17 cellular contexts compared by ENCODE assay signal in genomic region chr17:68993112-68993511, GRCh38. TPM values are rescaled to one million over a fixed set of nuclear protein-coding genes. Genes with fewer than 3 reads are reported as not detected.
A peak's percentile ranks its signal among the peaks of the same experiment; 100 is the strongest.
DNase-seq lines count a peak whose midpoint lies in the region; ATAC-seq and TF ChIP-seq lines count a peak whose summit lies in the region.
"Had no signal": no experiment of that assay in that cellular context is flagged by ENCODE, and none has a peak within 500 bp of the region (broad histone marks: within the 10 kb centered on the region; RNA-seq: fewer than 3 reads in every experiment).

No MANE protein-coding gene starts in this region.

- intact Hi-C loops in upper lobe of right lung (cut with DNase I) = no loop called here

- H3K27ac Mint-ChIP-seq in endothelial cell (ENCODE audit: unreplicated experiment) = no peak overlapping the region
- H3K27ac Mint-ChIP-seq: activated CD4-positive, alpha-beta T cell treated with anti-CD3 and anti-CD28 coated beads, Interleukin-2, amount 10 ng/mL, durations not matched to agents 7 days and 5 days; CD4-positive, alpha-beta T cell; H9; neural progenitor cell had no signal

- no peaks in the 10 kb centered on the region for H3K9me3 ChIP-seq in upper lobe of right lung
- H3K9me3 ChIP-seq: left ventricle myocardium inferior, uterus had no signal

- peaks cover 3% of the 10 kb centered on the region for H3K27me3 Mint-ChIP-seq in endothelial cell (ENCODE audit: unreplicated experiment)
- H3K27me3 Mint-ChIP-seq: activated CD4-positive, alpha-beta T cell treated with anti-CD3 and anti-CD28 coated beads, Interleukin-2, amount 10 ng/mL, durations not matched to agents 7 days and 5 days; CD4-positive, alpha-beta T cell had no signal

- POLR2A ChIA-PET in RWPE1 (lab: Yijun Ruan, JAX; ENCODE audit: low non-redundant PET) = no interaction called here

- H3K4me3 ChIP-seq in epithelial cell of esophagus (ENCODE audit: low read length) = no peak overlapping the region
- no peak overlapping the region for H3K4me3 ChIP-seq in upper lobe of right lung
- H3K4me3 ChIP-seq: left ventricle myocardium inferior, neural progenitor cell, uterus had no signal

- H3K9me3 Mint-ChIP-seq in endothelial cell (ENCODE audit: unreplicated experiment) = no peaks in the 10 kb centered on the region
- H3K9me3 Mint-ChIP-seq: activated CD4-positive, alpha-beta T cell treated with anti-CD3 and anti-CD28 coated beads, Interleukin-2, amount 10 ng/mL, durations not matched to agents 7 days and 5 days; CD4-positive, alpha-beta T cell; H9; neural progenitor cell had no signal

- no peak for ATAC-seq in upper lobe of right lung

- H3K4me1 Mint-ChIP-seq in endothelial cell (ENCODE audit: unreplicated experiment) = peaks cover 10% of the 10 kb centered on the region
- H3K4me1 Mint-ChIP-seq: activated CD4-positive, alpha-beta T cell treated with anti-CD3 and anti-CD28 coated beads, Interleukin-2, amount 10 ng/mL, durations not matched to agents 7 days and 5 days had no signal

- CTCF ChIA-PET in RWPE1 (lab: Yijun Ruan, JAX) = no interaction called here

- DNase-seq in EL (peak; percentile 9), RWPE1 (ENCODE audit: low spot score) (peak; percentile 38), epithelial cell of esophagus (ENCODE audit: low read depth) (peak; percentile 84), kidney glomerular epithelial cell (lab: John Stamatoyannopoulos, UW) (peak; percentile 1), upper lobe of right lung (no peak), endothelial cell (ENCODE audit: low spot score) (no peak), NCI-H1105 treated with DMSO at 0.1 percent for 48 hours (lab: John Stamatoyannopoulos, UW) (no peak)
- no peak for DNase-seq in stimulated activated CD4-positive, alpha-beta T cell treated with anti-CD3 and anti-CD28 coated beads, Interleukin-15, amount 100 ng/mL, for 24 hours
- DNase-seq: ACHN; activated CD4-positive, alpha-beta T cell treated with anti-CD3 and anti-CD28 coated beads, Interleukin-2, amount 10 ng/mL, durations not matched to agents 7 days and 5 days; aorta; CD4-positive, alpha-beta T cell; H9; left ventricle myocardium inferior; NCI-H1930; uterus had no signal

- no peaks in the 10 kb centered on the region for H3K4me1 ChIP-seq in upper lobe of right lung
- H3K4me1 ChIP-seq: left ventricle myocardium inferior, neural progenitor cell, uterus had no signal

- H3K4me3 Mint-ChIP-seq in endothelial cell (ENCODE audit: unreplicated experiment) = no peak overlapping the region
- H3K4me3 Mint-ChIP-seq: activated CD4-positive, alpha-beta T cell treated with anti-CD3 and anti-CD28 coated beads, Interleukin-2, amount 10 ng/mL, durations not matched to agents 7 days and 5 days; CD4-positive, alpha-beta T cell; H9; neural progenitor cell had no signal

- H3K36me3 Mint-ChIP-seq in endothelial cell (ENCODE audit: low read depth, unreplicated experiment) = peaks cover 6% of the 10 kb centered on the region
- H3K36me3 Mint-ChIP-seq: neural progenitor cell had no signal

- H3K36me3 ChIP-seq in upper lobe of right lung = no peaks in the 10 kb centered on the region
- H3K36me3 ChIP-seq: neural progenitor cell, uterus had no signal

- TF ChIP-seq CTCF in RWPE1 (conservative IDR thresholded peaks at IDR 0.05; ENCODE audit: low read depth) = no peak
- TF ChIP-seq CTCF in epithelial cell of esophagus (IDR thresholded peaks at IDR 0.05; ENCODE audit: insufficient read depth, low read depth, low read length, missing control alignments) = no peak
- TF ChIP-seq CTCF in upper lobe of right lung (IDR thresholded peaks at IDR 0.05) = no peak
- no peak for TF ChIP-seq CTCF in endothelial cell (IDR thresholded peaks at IDR 0.05; ENCODE audit: unreplicated experiment)

- H3K27ac ChIP-seq in RWPE1 (no peak overlapping the region), upper lobe of right lung (no peak overlapping the region)
- H3K27ac ChIP-seq: left ventricle myocardium inferior, neural progenitor cell, uterus had no signal

- no peaks in the 10 kb centered on the region for H3K27me3 ChIP-seq in upper lobe of right lung
- H3K27me3 ChIP-seq: neural progenitor cell, uterus had no signal

RNA-seq across cellular contexts. Expression of gene ABCA8, which starts 37.9 kb away (rescaled TPM):
- total RNA-seq in upper lobe of right lung (34.0 TPM), endothelial cell (ENCODE audit: unreplicated experiment) (0.31 TPM)
- total RNA-seq: activated CD4-positive, alpha-beta T cell treated with anti-CD3 and anti-CD28 coated beads, Interleukin-2, amount 10 ng/mL, durations not matched to agents 7 days and 5 days; CD4-positive, alpha-beta T cell; H9 had no signal

Comparison
In these comparisons a context has a peak if more than half of its experiments do, and no peak if none do; other contexts are left out.
1. DNase-seq: peak in EL (single experiment), RWPE1 (single experiment), epithelial cell of esophagus (single experiment) and kidney glomerular epithelial cell (single experiment); none in upper lobe of right lung (single experiment), endothelial cell (single experiment), stimulated activated CD4-positive, alpha-beta T cell treated with anti-CD3 and anti-CD28 coated beads, Interleukin-15, amount 100 ng/mL, for 24 hours (single experiment) and NCI-H1105 treated with DMSO at 0.1 percent for 48 hours (single experiment).
2. RNA of gene ABCA8, which starts 37.9 kb away (total RNA-seq): 34.0 TPM in upper lobe of right lung (single experiment); 0.31 TPM in endothelial cell (single experiment); every median in the first group is over 10 times any median in the second.